28 cellular contexts compared by ENCODE assay signal in genomic region chr4:129581305-129581704, GRCh38.
"Had no signal": no experiment of that assay in that cellular context is flagged by ENCODE, and none has a peak within 500 bp of the region (broad histone marks: within the 10 kb centered on the region; RNA-seq: fewer than 3 reads in every experiment).

No MANE protein-coding gene starts in this region.

- H3K4me1 Mint-ChIP-seq: mesothelial cell of epicardium, naive B cell had no signal

- ATAC-seq: effector memory CD8-positive, alpha-beta T cell; esophagus mucosa; gastrocnemius medialis; heart right ventricle; left colon; left lobe of liver; left ventricle myocardium superior; mucosa of descending colon had no signal

- H3K36me3 ChIP-seq: colonic mucosa, esophagus squamous epithelium, gastrocnemius medialis, heart right ventricle, lower lobe of right lung had no signal

- H3K9me3 ChIP-seq: colonic mucosa, esophagus squamous epithelium, gastrocnemius medialis, lower lobe of right lung, mucosa of descending colon had no signal

- H3K27ac ChIP-seq: colonic mucosa, epithelial cell of prostate, esophagus squamous epithelium, gastrocnemius medialis, heart right ventricle, lower lobe of right lung had no signal

- H3K27me3 Mint-ChIP-seq: dendritic cell treated with granulocyte-macrophage colony-stimulating factor and Interleukin-4, amounts not matched to agents 40 ng/mL and 50 ng/mL, for 4 days; effector memory CD8-positive, alpha-beta T cell had no signal

- H3K4me3 Mint-ChIP-seq: dendritic cell treated with granulocyte-macrophage colony-stimulating factor and Interleukin-4, amounts not matched to agents 40 ng/mL and 50 ng/mL, for 4 days; effector memory CD8-positive, alpha-beta T cell; endodermal cell; mesothelial cell of epicardium; naive B cell had no signal

- DNase-seq: colonic mucosa; cortex of kidney; effector CD8-positive, alpha-beta T cell; effector memory CD8-positive, alpha-beta T cell; endodermal cell; erythroblast; esophagus squamous epithelium; foreskin fibroblast; foreskin melanocyte; gastrocnemius medialis; glutamatergic neuron; head of caudate nucleus; heart right ventricle; hippocampal formation; islet precursor cell; kidney; kidney glomerular epithelial cell; left colon; left ventricle myocardium superior; lower lobe of right lung; mesenchymal stem cell; mucosa of descending colon; naive B cell had no signal

- H3K4me1 ChIP-seq: colonic mucosa, esophagus squamous epithelium, gastrocnemius medialis, heart right ventricle, lower lobe of right lung had no signal

- H3K27ac Mint-ChIP-seq: dendritic cell treated with granulocyte-macrophage colony-stimulating factor and Interleukin-4, amounts not matched to agents 40 ng/mL and 50 ng/mL, for 4 days; effector memory CD8-positive, alpha-beta T cell; endodermal cell; mesothelial cell of epicardium had no signal

- H3K27me3 ChIP-seq: colonic mucosa, esophagus squamous epithelium, gastrocnemius medialis, heart right ventricle had no signal

- H3K4me3 ChIP-seq: colonic mucosa, esophagus squamous epithelium, gastrocnemius medialis, heart right ventricle, lower lobe of right lung, mucosa of descending colon had no signal

- H3K36me3 Mint-ChIP-seq: mesothelial cell of epicardium, naive B cell had no signal
